Comparison of ENCODE assay signal across 8 cellular contexts in genomic region chr9:134366223-134367031, GRCh38. TPM values are rescaled to one million over a fixed set of nuclear protein-coding genes. Genes with fewer than 3 reads are reported as not detected.
DNase-seq lines count a peak whose midpoint lies in the region; ATAC-seq and TF ChIP-seq lines count a peak whose summit lies in the region.

No MANE protein-coding gene starts in this region.

- no peak overlapping the region for H3K27ac Mint-ChIP-seq in Calu3 (ENCODE audit: unreplicated experiment)
- no peak overlapping the region for H3K27ac Mint-ChIP-seq in activated T-cell treated with anti-CD3 and anti-CD28 coated beads, Interleukin-2, amount 50 U/mL, for 24 hours

- H3K36me3 ChIP-seq in left ventricle myocardium inferior (no peaks in the 10 kb centered on the region), gastrocnemius medialis (no peaks in the 10 kb centered on the region)

- peak; percentile 80 for ATAC-seq in gastrocnemius medialis

- TF ChIP-seq POLR2A in gastrocnemius medialis (IDR thresholded peaks at IDR 0.05), result peak in 1 of 2 donors; percentile 92

- H3K27me3 ChIP-seq in left ventricle myocardium inferior (ENCODE audit: low read depth) (no peaks in the 10 kb centered on the region), gastrocnemius medialis (no peaks in the 10 kb centered on the region)

- no peaks in the 10 kb centered on the region for H3K27me3 Mint-ChIP-seq in Calu3 (ENCODE audit: unreplicated experiment)
- H3K27me3 Mint-ChIP-seq in activated T-cell treated with anti-CD3 and anti-CD28 coated beads, Interleukin-2, amount 50 U/mL, for 24 hours, result no peaks in the 10 kb centered on the region

- H3K4me3 Mint-ChIP-seq in Calu3 (ENCODE audit: low read depth, unreplicated experiment), result no peak overlapping the region
- H3K4me3 Mint-ChIP-seq in activated T-cell treated with anti-CD3 and anti-CD28 coated beads, Interleukin-2, amount 50 U/mL, for 24 hours, result no peak overlapping the region

- no peak for TF ChIP-seq CTCF in Calu3 (IDR thresholded peaks at IDR 0.05; ENCODE audit: unreplicated experiment)
- no peak for TF ChIP-seq CTCF in left ventricle myocardium inferior (IDR thresholded peaks at IDR 0.05; ENCODE audit: borderline replicate concordance)
- no peak for TF ChIP-seq CTCF in gastrocnemius medialis (IDR thresholded peaks at IDR 0.05 in 4 of 5, conservative IDR thresholded peaks at IDR 0.05 in 1 of 5)

- BruUV-seq in Calu3 (replicated peaks; lab: Mats Ljungman, UMichigan), result no TSS peak

- peaks cover 8% of the 10 kb centered on the region for H3K4me1 Mint-ChIP-seq in Calu3 (ENCODE audit: low read depth, unreplicated experiment)
- H3K4me1 Mint-ChIP-seq in activated T-cell treated with anti-CD3 and anti-CD28 coated beads, Interleukin-2, amount 50 U/mL, for 24 hours (ENCODE audit: low read depth), result no peaks in the 10 kb centered on the region

- H3K9me3 Mint-ChIP-seq in Calu3 (ENCODE audit: low read depth, unreplicated experiment), result no peaks in the 10 kb centered on the region
- no peaks in the 10 kb centered on the region for H3K9me3 Mint-ChIP-seq in activated T-cell treated with anti-CD3 and anti-CD28 coated beads, Interleukin-2, amount 50 U/mL, for 24 hours

- CTCF ChIA-PET in Calu3 (lab: Charles Lee), result interaction anchor here (0.6 to 1.0 kb wide), 2 partner anchors 12 to 73 kb away, joined by 3 to 4 read pairs; no protein-coding TSS in a partner anchor

- DNase-seq in Calu3, result peak; percentile 59
- peak; percentile 97 for DNase-seq in NCI-H2171 (lab: John Stamatoyannopoulos, UW)
- peak in 54 of 56 donors; percentile 44 to 95 (median 82) for DNase-seq in amygdala (lab: John Stamatoyannopoulos, UW)
- DNase-seq in left ventricle myocardium inferior, result peak; percentile 92
- DNase-seq in gastrocnemius medialis, result peak; percentile 92 to 97
- no peak for DNase-seq in activated T-cell treated with anti-CD3 and anti-CD28 coated beads, Interleukin-2, amount 50 U/mL, for 24 hours
- no peak for DNase-seq in KBM-7
- DNase-seq in NAMALWA (ENCODE audit: low spot score), result no peak

- no peaks in the 10 kb centered on the region for H3K36me3 Mint-ChIP-seq in Calu3 (ENCODE audit: insufficient read depth, unreplicated experiment)
- no peaks in the 10 kb centered on the region for H3K36me3 Mint-ChIP-seq in activated T-cell treated with anti-CD3 and anti-CD28 coated beads, Interleukin-2, amount 50 U/mL, for 24 hours (ENCODE audit: low read depth)

- in situ Hi-C loops in gastrocnemius medialis (cut with MboI; ENCODE audit: low sequenced_read_pairs in 4 of 4), result no loop called here
- in situ Hi-C loops in KBM-7 (cut with MboI; ENCODE audit: low pct_unique_long_range_greater_than_20kb, low sequenced_read_pairs), result no loop called here

- H3K4me3 ChIP-seq in left ventricle myocardium inferior (peak overlapping the region; percentile 47), gastrocnemius medialis (peak overlapping the region; percentile 30 to 41 (median 38))

- intact Hi-C loops in Calu3 (cut with micrococcal nuclease; ENCODE audit: unreplicated experiment) (no loop called here), left ventricle myocardium inferior (cut with micrococcal nuclease) (loop anchor here (10.0 kb wide), 1 partner anchor 48 kb away; no protein-coding TSS in a partner anchor), gastrocnemius medialis (cut with DNase I; ENCODE audit: low total_unique reads) (loop anchor here (1.0 to 2.0 kb wide), 2 partner anchors 40 to 76 kb away; partner anchors contain the start of gene RXRA)

- H3K9me3 ChIP-seq in left ventricle myocardium inferior (replicated peaks) (no peaks in the 10 kb centered on the region), gastrocnemius medialis (no peaks in the 10 kb centered on the region)

- H3K27ac ChIP-seq in left ventricle myocardium inferior (replicated peaks), result peak overlapping the region; percentile 90
- H3K27ac ChIP-seq in gastrocnemius medialis, result peak overlapping the region; percentile 92 to 97 (median 96)

- H3K4me1 ChIP-seq in left ventricle myocardium inferior (peaks cover 92% of the 10 kb centered on the region), gastrocnemius medialis (peaks cover 85 to 90% of the 10 kb centered on the region in 2 donors)

RNA-seq across cellular contexts. Expression of gene RXRA, which starts 40.2 kb away (rescaled TPM):
- total RNA-seq in Calu3 (2022), result 15.0 and 20.4 TPM in 2 replicates
- 57.1 TPM for total RNA-seq in left ventricle myocardium inferior
- 100 to 1,000 TPM in 3 of 4 donors, 10 to 100 TPM in 1; 70.8 to 224 (median 160) TPM for total RNA-seq in gastrocnemius medialis

Comparison
In these comparisons a context has a peak if more than half of its experiments do, and no peak if none do; other contexts are left out.
1. DNase-seq: peak in Calu3 (single experiment), NCI-H2171 (single experiment), amygdala (54 of 56), left ventricle myocardium inferior (single experiment) and gastrocnemius medialis (2 of 2); none in activated T-cell treated with anti-CD3 and anti-CD28 coated beads, Interleukin-2, amount 50 U/mL, for 24 hours (single experiment), KBM-7 (single experiment) and NAMALWA (single experiment).